In the genomic region with DNA sequence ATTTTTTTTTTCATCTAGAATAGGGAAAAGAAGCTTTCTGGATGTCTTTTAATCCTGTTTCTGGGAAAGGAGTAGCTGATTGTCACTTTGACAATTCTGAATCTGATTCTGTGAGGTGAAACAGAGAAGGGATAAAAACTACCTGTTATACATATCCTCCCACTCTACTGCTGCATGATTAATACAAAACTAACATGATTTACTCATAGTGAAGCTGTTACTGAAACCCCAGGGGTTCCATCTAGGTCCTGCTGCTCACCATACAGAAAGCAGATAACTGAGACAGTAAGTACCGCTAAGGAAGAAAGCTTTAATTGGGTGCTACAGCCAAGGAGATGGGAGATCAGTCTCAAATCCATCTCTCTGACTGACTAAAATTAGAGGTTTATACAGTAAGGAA, we compare ENCODE assay signal across 20 cellular contexts.
DNase-seq lines count a peak whose midpoint lies in the region; ATAC-seq and TF ChIP-seq lines count a peak whose summit lies in the region.
"Had no signal": no experiment of that assay in that cellular context is flagged by ENCODE, and none has a peak within 500 bp of the region (broad histone marks: within the 10 kb centered on the region; RNA-seq: fewer than 3 reads in every experiment).

No MANE protein-coding gene starts in this region.

- no peak overlapping the region for H3K4me2 ChIP-seq in osteoblast (ENCODE audit: insufficient read depth, low read length)

- no peak overlapping the region for H3K4me3 ChIP-seq in osteoblast (ENCODE audit: insufficient read depth, low read length)
- H3K4me3 ChIP-seq in HAP-1, result no peak overlapping the region
- H3K4me3 ChIP-seq: GM12878 had no signal

- ATAC-seq in GM18870 (IDR thresholded peaks at IDR 0.05; ENCODE audit: unreplicated experiment), result peak; percentile 68
- peak; percentile 56 for ATAC-seq in HG03342 (IDR thresholded peaks at IDR 0.05; ENCODE audit: unreplicated experiment)
- ATAC-seq: GM12878 had no signal

- TF ChIP-seq CTCF in osteoblast (IDR thresholded peaks at IDR 0.05; ENCODE audit: extremely low read depth, low read depth, low read length) (no peak), progenitor cell of endocrine pancreas (IDR thresholded peaks at IDR 0.05; ENCODE audit: unreplicated experiment) (no peak)

- H3K4me3 Mint-ChIP-seq in progenitor cell of endocrine pancreas (ENCODE audit: low read depth), result no peak overlapping the region
- H3K4me3 Mint-ChIP-seq: CD4-positive, CD25-positive, alpha-beta regulatory T cell; CD8-positive, alpha-beta memory T cell had no signal

- H2AFZ ChIP-seq in osteoblast (ENCODE audit: low read length), result no peak overlapping the region

- no peaks in the 10 kb centered on the region for H3K36me3 Mint-ChIP-seq in progenitor cell of endocrine pancreas (ENCODE audit: insufficient read depth)
- H3K36me3 Mint-ChIP-seq: CD4-positive, CD25-positive, alpha-beta regulatory T cell; CD8-positive, alpha-beta memory T cell had no signal

- H3K4me1 Mint-ChIP-seq in progenitor cell of endocrine pancreas (ENCODE audit: low read depth), result no peaks in the 10 kb centered on the region
- H3K4me1 Mint-ChIP-seq: CD4-positive, CD25-positive, alpha-beta regulatory T cell; CD8-positive, alpha-beta memory T cell had no signal

- no peaks in the 10 kb centered on the region for H3K27me3 ChIP-seq in osteoblast (ENCODE audit: insufficient read depth, low read length)
- no peaks in the 10 kb centered on the region for H3K27me3 ChIP-seq in HAP-1 (ENCODE audit: low read depth)
- H3K27me3 ChIP-seq: BE2C had no signal

- H3K9me3 Mint-ChIP-seq in progenitor cell of endocrine pancreas (ENCODE audit: low read depth), result no peaks in the 10 kb centered on the region
- H3K9me3 Mint-ChIP-seq: CD8-positive, alpha-beta memory T cell had no signal

- no peak overlapping the region for H3K27ac ChIP-seq in osteoblast (ENCODE audit: low read depth, low read length)

- H4K20me1 ChIP-seq in osteoblast (ENCODE audit: insufficient read depth, low read length), result no peaks in the 10 kb centered on the region

- no peaks in the 10 kb centered on the region for H3K79me2 ChIP-seq in osteoblast (ENCODE audit: insufficient read depth, low read length)

- no peaks in the 10 kb centered on the region for H3K36me3 ChIP-seq in osteoblast (ENCODE audit: insufficient read depth, low read length)
- H3K36me3 ChIP-seq in HAP-1 (replicated peaks), result no peaks in the 10 kb centered on the region
- H3K36me3 ChIP-seq: BE2C had no signal

- in situ Hi-C loops in HAP-1 (cut with MboI; ENCODE audit: low sequenced_read_pairs), result no loop called here

- H3K27ac Mint-ChIP-seq in progenitor cell of endocrine pancreas, result no peak overlapping the region
- H3K27ac Mint-ChIP-seq: CD4-positive, CD25-positive, alpha-beta regulatory T cell; CD8-positive, alpha-beta memory T cell had no signal

- H3K4me1 ChIP-seq in osteoblast (ENCODE audit: insufficient read depth, low read length) (no peaks in the 10 kb centered on the region), HAP-1 (no peaks in the 10 kb centered on the region)
- H3K4me1 ChIP-seq: BE2C had no signal

- DNase-seq in osteoblast (ENCODE audit: insufficient read length, low spot score, missing footprints) (peak; percentile 35), nucleus accumbens (lab: John Stamatoyannopoulos, UW) (no peak), HAP-1 (ENCODE audit: low spot score in 2 of 2) (no peak), iPS-NIHi11 (ENCODE audit: low spot score) (no peak), progenitor cell of endocrine pancreas (ENCODE audit: low spot score, unreplicated experiment) (no peak)
- DNase-seq: ACHN; BE2C; C1 segment of cervical spinal cord; CD4-positive, CD25-positive, alpha-beta regulatory T cell; CD8-positive, alpha-beta memory T cell; COR-L47; DMS 273 treated with DMSO at 0.1 percent for 48 hours; DMS53; DND-41; EL; HCEC 1CT; KG1 had no signal

- no peaks in the 10 kb centered on the region for H3K27me3 Mint-ChIP-seq in progenitor cell of endocrine pancreas
- H3K27me3 Mint-ChIP-seq: CD4-positive, CD25-positive, alpha-beta regulatory T cell had no signal

- H3K9me3 ChIP-seq in osteoblast (ENCODE audit: low read depth, low read length) (no peaks in the 10 kb centered on the region), HAP-1 (no peaks in the 10 kb centered on the region)
- H3K9me3 ChIP-seq: BE2C had no signal
